In the genomic region with DNA sequence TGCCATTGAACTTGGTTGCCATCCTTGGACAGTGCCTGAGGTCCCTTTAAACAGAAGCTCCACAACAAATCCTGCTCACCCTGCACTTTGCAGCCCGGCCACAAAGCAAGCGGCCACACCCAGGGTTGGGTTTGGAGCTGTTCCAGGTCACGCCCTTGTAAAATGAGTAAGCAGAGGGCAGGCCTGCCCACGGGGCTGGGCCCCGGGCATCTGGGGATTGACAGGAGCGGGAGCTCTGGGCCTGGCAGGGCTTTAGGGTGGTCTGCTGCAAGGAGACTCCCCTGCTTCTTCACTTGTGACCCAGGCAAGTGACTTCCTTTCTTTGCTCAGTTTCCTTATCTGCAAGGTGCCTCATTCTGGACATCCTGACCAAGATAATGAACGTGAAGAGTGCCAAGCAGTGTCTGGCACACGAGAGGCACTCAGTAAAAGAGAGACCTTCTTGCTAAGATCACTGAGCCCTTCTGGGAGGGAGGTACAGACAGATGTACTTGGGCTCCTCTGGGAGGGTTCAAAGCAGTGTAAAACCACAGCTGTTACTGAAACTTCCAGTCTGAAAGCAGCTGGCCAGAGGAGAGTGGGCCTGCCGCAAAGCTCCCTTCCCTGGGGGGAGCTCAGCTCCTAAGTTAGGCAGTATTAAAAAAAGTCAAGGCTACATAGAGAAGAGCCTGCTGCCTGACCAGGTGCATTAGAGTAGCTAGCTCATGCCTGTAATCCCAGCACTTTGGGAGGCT, we compare ENCODE assay signal across 8 cellular contexts. TPM values are rescaled to one million over a fixed set of nuclear protein-coding genes. Genes with fewer than 3 reads are reported as not detected.
DNase-seq lines count a peak whose midpoint lies in the region; ATAC-seq lines count a peak whose summit lies in the region.

No MANE protein-coding gene starts in this region.

- ATAC-seq in left lobe of liver: peak; percentile 72

- DNase-seq in EL (peak; percentile 87), GOT3 (lab: John Stamatoyannopoulos, UW) (peak; percentile 72), NCI-H1436 treated with DMSO at 0.1 percent for 48 hours (lab: John Stamatoyannopoulos, UW) (peak; percentile 47), T-helper 22 cell (ENCODE audit: low read depth) (peak; percentile 63), astrocyte of the hippocampus (ENCODE audit: low read depth, low spot score) (peak; percentile 87), left lobe of liver (ENCODE audit: low spot score) (peak; percentile 82), Ammon's horn (ENCODE audit: low spot score) (no peak)
- peak; percentile 67 for DNase-seq in stimulated activated CD8-positive, alpha-beta memory T cell treated with anti-CD3 and anti-CD28 coated beads, Interleukin-15, amount 100 ng/mL, for 24 hours (ENCODE audit: low read depth)

RNA-seq across cellular contexts. Expression of a gene that starts 2.6 kb away (rescaled TPM):
- total RNA-seq in left lobe of liver: 0.15 TPM

RNA-seq across cellular contexts. Expression of a gene that starts 30.9 kb away (rescaled TPM):
- 19.7 TPM for total RNA-seq in left lobe of liver

RNA-seq across cellular contexts. Expression of a gene that starts 44.4 kb away (rescaled TPM):
- total RNA-seq in left lobe of liver: 16.7 TPM
